Comparison of ENCODE assay signal across 3 cellular contexts in the genomic region with DNA sequence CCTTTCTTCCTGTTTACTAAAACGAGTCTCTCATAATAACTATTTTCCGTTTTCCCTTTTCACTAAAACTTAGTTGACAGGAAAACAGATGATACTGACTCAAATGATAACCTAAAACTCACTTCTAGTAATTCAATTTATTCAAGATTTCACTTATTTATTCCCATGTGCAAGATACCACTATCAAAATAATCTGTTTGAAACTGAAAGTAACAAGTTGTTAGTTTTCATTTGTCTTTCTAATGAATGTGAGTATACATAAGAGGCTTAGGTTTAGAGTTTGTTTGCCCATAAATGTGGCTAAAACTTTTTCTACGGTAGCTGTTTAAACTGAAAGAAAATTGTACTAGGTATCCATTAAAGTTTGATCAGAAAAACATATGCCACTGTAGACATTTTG.
TF ChIP-seq lines count a peak whose summit lies in the region.

No MANE protein-coding gene starts in this region.

TF ChIP-seq in SK-N-SH, 30 proteins besides CTCF, POLR2A, EP300 and RAD21:
- TF ChIP-seq TEAD4 (IDR thresholded peaks at IDR 0.05; ENCODE audit: borderline replicate concordance, insufficient read depth), result no peak

TF ChIP-seq in SK-N-SH treated with all-trans-retinoic acid at 6 μM for 48 hours, 23 proteins besides CTCF, POLR2A, EP300 and RAD21:
- TF ChIP-seq GLIS3 (CRISPR knock-in tag; IDR thresholded peaks at IDR 0.05) (no peak), ZFP30 (CRISPR knock-in tag; IDR thresholded peaks at IDR 0.05) (no peak), ZC3H10 (CRISPR knock-in tag; IDR thresholded peaks at IDR 0.05) (no peak), TCF4 (CRISPR knock-in tag; IDR thresholded peaks at IDR 0.05; ENCODE audit: borderline replicate concordance) (no peak), OSR1 (CRISPR knock-in tag; IDR thresholded peaks at IDR 0.05) (no peak), ZNF565 (CRISPR knock-in tag; conservative IDR thresholded peaks at IDR 0.05; ENCODE audit: low read depth) (no peak), CSRNP3 (CRISPR knock-in tag; IDR thresholded peaks at IDR 0.05) (no peak), PATZ1 (CRISPR knock-in tag; IDR thresholded peaks at IDR 0.05; ENCODE audit: borderline replicate concordance) (no peak), BACH2 (CRISPR knock-in tag; IDR thresholded peaks at IDR 0.05; ENCODE audit: borderline replicate concordance) (no peak), CSDC2 (CRISPR knock-in tag; IDR thresholded peaks at IDR 0.05) (no peak), ZNF70 (CRISPR knock-in tag; IDR thresholded peaks at IDR 0.05) (no peak), RARB (CRISPR knock-in tag; IDR thresholded peaks at IDR 0.05) (no peak)
- TF ChIP-seq, protein P1, sequence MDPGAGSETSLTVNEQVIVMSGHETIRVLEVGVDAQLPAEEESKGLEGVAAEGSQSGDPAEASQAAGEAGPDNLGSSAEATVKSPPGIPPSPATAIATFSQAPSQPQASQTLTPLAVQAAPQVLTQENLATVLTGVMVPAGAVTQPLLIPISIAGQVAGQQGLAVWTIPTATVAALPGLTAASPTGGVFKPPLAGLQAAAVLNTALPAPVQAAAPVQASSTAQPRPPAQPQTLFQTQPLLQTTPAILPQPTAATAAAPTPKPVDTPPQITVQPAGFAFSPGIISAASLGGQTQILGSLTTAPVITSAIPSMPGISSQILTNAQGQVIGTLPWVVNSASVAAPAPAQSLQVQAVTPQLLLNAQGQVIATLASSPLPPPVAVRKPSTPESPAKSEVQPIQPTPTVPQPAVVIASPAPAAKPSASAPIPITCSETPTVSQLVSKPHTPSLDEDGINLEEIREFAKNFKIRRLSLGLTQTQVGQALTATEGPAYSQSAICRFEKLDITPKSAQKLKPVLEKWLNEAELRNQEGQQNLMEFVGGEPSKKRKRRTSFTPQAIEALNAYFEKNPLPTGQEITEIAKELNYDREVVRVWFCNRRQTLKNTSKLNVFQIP (CRISPR knock-in tag; IDR thresholded peaks at IDR 0.05; ENCODE audit: borderline replicate concordance, low read depth), result no peak
TF ChIP-seq in SK-N-SH treated with all-trans-retinoic acid at 6 μM for 48 hours: peak in this region for 0.

TF ChIP-seq in H1, 55 proteins besides CTCF, POLR2A, EP300 and RAD21:
- no peak for TF ChIP-seq HDAC6 (IDR thresholded peaks at IDR 0.05; ENCODE audit: low read depth, low read length)
